9 cellular contexts compared by ENCODE assay signal in the genomic region with DNA sequence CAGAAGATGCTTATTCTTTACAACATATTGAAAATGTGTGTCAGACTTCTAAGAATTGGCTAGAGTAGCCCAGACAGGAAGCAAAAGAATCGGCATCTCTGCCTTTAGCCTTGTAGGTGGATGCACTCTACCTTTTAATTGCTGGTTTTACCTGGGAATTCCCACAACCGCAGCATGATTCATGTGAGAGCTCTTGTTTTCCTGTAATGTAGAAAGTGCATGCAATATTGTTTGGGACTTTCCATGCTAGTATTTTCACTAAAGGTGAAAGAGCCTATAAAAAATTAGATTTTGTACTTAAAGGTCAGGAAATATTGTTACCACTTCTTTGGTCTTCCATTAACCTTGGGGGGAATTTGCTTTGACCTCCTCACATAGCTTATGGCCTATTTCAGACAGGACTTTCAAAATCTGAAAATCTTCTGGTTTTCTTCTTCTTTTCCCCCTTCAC.
DNase-seq lines count a peak whose midpoint lies in the region; ATAC-seq and TF ChIP-seq lines count a peak whose summit lies in the region.
"Had no signal": no experiment of that assay in that cellular context is flagged by ENCODE, and none has a peak within 500 bp of the region (broad histone marks: within the 10 kb centered on the region; RNA-seq: fewer than 3 reads in every experiment).

No MANE protein-coding gene starts in this region.

- peaks cover 5% of the 10 kb centered on the region for H3K36me3 Mint-ChIP-seq in activated T-helper 2 cell treated with anti-CD3 and anti-CD28 coated beads, Interferon-gamma antibody, Interleukin-2, Interleukin-4, amounts not matched to agents 10 μg/mL and 5 μg/mL and 100 μg/mL, durations not matched to agents 14 hours and 24 hours and 36 hours (ENCODE audit: low read depth)
- H3K36me3 Mint-ChIP-seq: naive thymus-derived CD8-positive, alpha-beta T cell had no signal

- no peaks in the 10 kb centered on the region for H3K27me3 Mint-ChIP-seq in activated T-helper 2 cell treated with anti-CD3 and anti-CD28 coated beads, Interferon-gamma antibody, Interleukin-2, Interleukin-4, amounts not matched to agents 10 μg/mL and 5 μg/mL and 100 μg/mL, durations not matched to agents 14 hours and 24 hours and 36 hours (ENCODE audit: low read depth)

- no peak overlapping the region for H3K4me3 Mint-ChIP-seq in activated T-helper 2 cell treated with anti-CD3 and anti-CD28 coated beads, Interferon-gamma antibody, Interleukin-2, Interleukin-4, amounts not matched to agents 10 μg/mL and 5 μg/mL and 100 μg/mL, durations not matched to agents 14 hours and 24 hours and 36 hours (ENCODE audit: low read depth)
- H3K4me3 Mint-ChIP-seq: naive thymus-derived CD8-positive, alpha-beta T cell had no signal

- H3K27ac Mint-ChIP-seq in activated T-helper 2 cell treated with anti-CD3 and anti-CD28 coated beads, Interferon-gamma antibody, Interleukin-2, Interleukin-4, amounts not matched to agents 10 μg/mL and 5 μg/mL and 100 μg/mL, durations not matched to agents 14 hours and 24 hours and 36 hours: peak overlapping the region; percentile 79
- H3K27ac Mint-ChIP-seq: naive thymus-derived CD8-positive, alpha-beta T cell had no signal

- TF ChIP-seq CTCF in GM12864 (IDR thresholded peaks at IDR 0.05; ENCODE audit: low read depth, low read length, missing control alignments): no peak

- ATAC-seq in GM19452 (IDR thresholded peaks at IDR 0.05; ENCODE audit: unreplicated experiment): peak; percentile 66
- ATAC-seq in HG03196 (IDR thresholded peaks at IDR 0.05; ENCODE audit: unreplicated experiment): peak; percentile 65
- ATAC-seq: naive thymus-derived CD8-positive, alpha-beta T cell had no signal

- peaks cover 4% of the 10 kb centered on the region for H3K9me3 Mint-ChIP-seq in activated T-helper 2 cell treated with anti-CD3 and anti-CD28 coated beads, Interferon-gamma antibody, Interleukin-2, Interleukin-4, amounts not matched to agents 10 μg/mL and 5 μg/mL and 100 μg/mL, durations not matched to agents 14 hours and 24 hours and 36 hours

- peak; percentile 73 for DNase-seq in GM12864 (ENCODE audit: low read depth)
- no peak for DNase-seq in activated T-helper 2 cell treated with anti-CD3 and anti-CD28 coated beads, Interferon-gamma antibody, Interleukin-2, Interleukin-4, amounts not matched to agents 10 μg/mL and 5 μg/mL and 100 μg/mL, durations not matched to agents 14 hours and 24 hours and 36 hours (ENCODE audit: low spot score)
- no peak for DNase-seq in globus pallidus (ENCODE audit: low spot score)
- DNase-seq in NCI-H2227 (lab: John Stamatoyannopoulos, UW; ENCODE audit: unreplicated experiment): no peak
- DNase-seq in NCI-H524 (lab: John Stamatoyannopoulos, UW): no peak
- DNase-seq in mucosa of gallbladder (ENCODE audit: low spot score): no peak
- DNase-seq: naive thymus-derived CD8-positive, alpha-beta T cell had no signal

- peaks cover 33% of the 10 kb centered on the region for H3K4me1 Mint-ChIP-seq in activated T-helper 2 cell treated with anti-CD3 and anti-CD28 coated beads, Interferon-gamma antibody, Interleukin-2, Interleukin-4, amounts not matched to agents 10 μg/mL and 5 μg/mL and 100 μg/mL, durations not matched to agents 14 hours and 24 hours and 36 hours (ENCODE audit: low read depth)
- H3K4me1 Mint-ChIP-seq: naive thymus-derived CD8-positive, alpha-beta T cell had no signal

- intact Hi-C loops in activated T-helper 2 cell treated with anti-CD3 and anti-CD28 coated beads, Interferon-gamma antibody, Interleukin-2, Interleukin-4, amounts not matched to agents 10 μg/mL and 5 μg/mL and 100 μg/mL, durations not matched to agents 14 hours and 24 hours and 36 hours (cut with micrococcal nuclease): no loop called here

- no peak overlapping the region; the same call in 1 of the 2 replicates for H3K4me3 ChIP-seq in GM12864 (ENCODE audit: low read depth, low read length)
